In the genomic region with DNA sequence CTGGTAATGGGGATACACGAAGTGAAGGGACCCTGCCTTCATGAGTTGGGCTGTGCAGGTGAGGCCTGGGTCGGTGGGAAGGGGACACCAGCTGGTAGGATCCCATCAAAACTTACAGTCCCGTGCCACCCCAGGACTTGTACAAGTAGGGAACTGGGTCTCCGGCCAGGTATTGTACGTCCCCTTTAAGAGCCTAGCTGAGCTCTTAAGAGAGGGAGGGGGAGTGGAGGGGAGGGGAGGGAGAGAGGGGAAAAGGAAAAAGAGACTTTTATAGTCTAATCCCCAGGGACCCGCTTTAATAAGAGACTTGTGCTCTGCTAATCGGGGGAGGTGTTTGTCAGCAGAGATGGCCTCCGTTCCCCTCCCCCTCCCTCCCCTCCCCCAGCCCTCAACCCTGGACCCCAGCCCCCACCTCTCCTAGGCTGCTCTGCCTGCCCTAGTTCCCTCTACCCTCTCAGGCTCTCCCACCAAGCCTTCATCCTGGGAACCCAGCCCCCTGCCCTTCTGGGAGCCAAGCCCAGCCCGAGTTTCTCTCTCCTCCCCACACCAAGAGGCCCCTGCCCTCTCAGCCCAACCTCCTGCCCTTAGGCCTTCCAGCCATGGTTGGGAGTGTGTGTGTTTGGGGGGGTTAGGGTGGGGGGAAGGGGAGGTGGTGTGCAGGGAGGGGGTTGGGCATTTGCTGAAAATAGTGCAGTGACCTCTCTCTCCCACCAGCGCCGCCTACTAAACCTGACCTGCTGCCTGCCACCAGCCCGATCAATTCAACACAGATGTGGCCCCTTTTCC, we compare ENCODE assay signal across 8 cellular contexts. TPM values are rescaled to one million over a fixed set of nuclear protein-coding genes. Genes with fewer than 3 reads are reported as not detected.
DNase-seq lines count a peak whose midpoint lies in the region; ATAC-seq and TF ChIP-seq lines count a peak whose summit lies in the region.

No MANE protein-coding gene starts in this region.

- H3K27ac ChIP-seq in CD4-positive, CD25-positive, alpha-beta regulatory T cell (ENCODE audit: insufficient read depth, low read length, poor library complexity, severe bottlenecking), result peak overlapping the region; percentile 55
- peak overlapping the region; percentile 74 for H3K27ac ChIP-seq in mesodermal cell (ENCODE audit: low read depth, low read length, severe bottlenecking)

- H3K4me3 Mint-ChIP-seq in CD4-positive, CD25-positive, alpha-beta regulatory T cell, result peak overlapping the region; percentile 93 to 97 (median 94)

- TF ChIP-seq CTCF in mucosa of descending colon (IDR thresholded peaks at IDR 0.05), result no peak

- H3K9me3 ChIP-seq in CD4-positive, CD25-positive, alpha-beta regulatory T cell (ENCODE audit: control insufficient read depth in 2 of 2, low read length in 2 of 2), result no peaks in the 10 kb centered on the region
- no peaks in the 10 kb centered on the region for H3K9me3 ChIP-seq in mesodermal cell (ENCODE audit: control insufficient read depth, low read length)
- H3K9me3 ChIP-seq in mucosa of descending colon, result no peaks in the 10 kb centered on the region

- peaks cover 2% of the 10 kb centered on the region for H3K36me3 ChIP-seq in CD4-positive, CD25-positive, alpha-beta regulatory T cell (ENCODE audit: control insufficient read depth, insufficient read depth, low read length)
- peaks cover 46% of the 10 kb centered on the region for H3K36me3 ChIP-seq in mesodermal cell (ENCODE audit: control insufficient read depth, insufficient read depth, low read length)
- H3K36me3 ChIP-seq in mucosa of descending colon (ENCODE audit: low read depth), result no peaks in the 10 kb centered on the region

- no peak for ATAC-seq in CD4-positive, CD25-positive, alpha-beta regulatory T cell (ENCODE audit: low read depth in 2 of 2)
- no peak for ATAC-seq in mucosa of descending colon

- no peak for DNase-seq in CD4-positive, CD25-positive, alpha-beta regulatory T cell
- DNase-seq in NCI-H1092 (lab: John Stamatoyannopoulos, UW), result peak; percentile 19
- peak; percentile 48 for DNase-seq in astrocyte of the hippocampus (ENCODE audit: low read depth, low spot score)
- no peak for DNase-seq in dedifferentiated amniotic fluid mesenchymal stem cell (ENCODE audit: extremely low spot score)
- DNase-seq in mucosa of descending colon, result no peak
- no peak for DNase-seq in RPMI8226
- DNase-seq in stimulated activated naive CD4-positive, alpha-beta T cell treated with Interleukin-2 at 50 U/mL for 16 hours (lab: John Stamatoyannopoulos, UW), result no peak

- peaks cover 5% of the 10 kb centered on the region for H3K36me3 Mint-ChIP-seq in CD4-positive, CD25-positive, alpha-beta regulatory T cell

- H3K27me3 ChIP-seq in CD4-positive, CD25-positive, alpha-beta regulatory T cell (ENCODE audit: control insufficient read depth, insufficient read depth, low read length), result no peaks in the 10 kb centered on the region

- intact Hi-C loops in mucosa of descending colon (cut with DNase I, micrococcal nuclease), result loop anchor here in 1 of 2 donors (10.0 kb wide), 1 partner anchor 49 kb away; no protein-coding TSS in a partner anchor

- no peaks in the 10 kb centered on the region for H3K9me3 Mint-ChIP-seq in CD4-positive, CD25-positive, alpha-beta regulatory T cell

- H3K27me3 Mint-ChIP-seq in CD4-positive, CD25-positive, alpha-beta regulatory T cell, result peaks cover 3% of the 10 kb centered on the region

- H3K4me3 ChIP-seq in CD4-positive, CD25-positive, alpha-beta regulatory T cell (ENCODE audit: low read depth, low read length), result no peak overlapping the region
- H3K4me3 ChIP-seq in mesodermal cell (ENCODE audit: extremely low read depth, insufficient read depth, low read length, poor library complexity, severe bottlenecking), result peak overlapping the region; percentile 76
- H3K4me3 ChIP-seq in mucosa of descending colon, result no peak overlapping the region

- peaks cover 19% of the 10 kb centered on the region for H3K4me1 ChIP-seq in CD4-positive, CD25-positive, alpha-beta regulatory T cell (ENCODE audit: control insufficient read depth, insufficient read depth, low read length, poor library complexity, severe bottlenecking)
- H3K4me1 ChIP-seq in mesodermal cell (ENCODE audit: control insufficient read depth, insufficient read depth, low read length, poor library complexity, severe bottlenecking) (peaks cover 17% of the 10 kb centered on the region), mucosa of descending colon (ENCODE audit: low read depth) (peaks cover 9% of the 10 kb centered on the region)

- peak overlapping the region; percentile 77 to 88 (median 85) for H3K27ac Mint-ChIP-seq in CD4-positive, CD25-positive, alpha-beta regulatory T cell

- peaks cover 0 to 50% (median 25%) of the 10 kb centered on the region in 4 donors for H3K4me1 Mint-ChIP-seq in CD4-positive, CD25-positive, alpha-beta regulatory T cell

- 3 to 4% methylated on average over 5 to 7 of the region's 12 CpGs for WGBS in mesodermal cell (ENCODE audit: insufficient coverage in 2 of 2), 2 experiments

RNA-seq across cellular contexts. Expression of a gene that starts 2.6 kb away (rescaled TPM):
- total RNA-seq in CD4-positive, CD25-positive, alpha-beta regulatory T cell, result 7.4 TPM
- polyA plus RNA-seq in CD4-positive, CD25-positive, alpha-beta regulatory T cell, result 1 to 10 TPM in 1 of 4 donors, under 1 TPM in 3; 0.56 to 1.2 (median 0.66) TPM
- 22.8 TPM for polyA plus RNA-seq in mesodermal cell (2013, experiment 1 of 2)
- 20.3 TPM for polyA plus RNA-seq in mesodermal cell (2013, experiment 2 of 2)
- 10 to 100 TPM in 1 of 3 donors, 1 to 10 TPM in 2; 1.0 to 13.8 (median 2.8) TPM for total RNA-seq in mucosa of descending colon

RNA-seq across cellular contexts. Expression of a gene that starts 16.7 kb away (rescaled TPM):
- total RNA-seq in CD4-positive, CD25-positive, alpha-beta regulatory T cell, result 46.4 TPM
- 100 to 1,000 TPM; 145 to 205 (median 180) TPM for polyA plus RNA-seq in CD4-positive, CD25-positive, alpha-beta regulatory T cell
- 883 TPM for polyA plus RNA-seq in mesodermal cell (2013, experiment 1 of 2)
- polyA plus RNA-seq in mesodermal cell (2013, experiment 2 of 2), result 779 TPM
- 1,000 to 10,000 TPM in 2 of 3 donors, 100 to 1,000 TPM in 1; 992 to 1,177 (median 1,016) TPM for total RNA-seq in mucosa of descending colon

RNA-seq across cellular contexts. Expression of a gene that starts 25.4 kb away (rescaled TPM):
- total RNA-seq in CD4-positive, CD25-positive, alpha-beta regulatory T cell, result 10.1 TPM
- polyA plus RNA-seq in CD4-positive, CD25-positive, alpha-beta regulatory T cell, result 1 to 10 TPM in 3 of 4 donors, under 1 TPM in 1; 0.94 to 1.6 (median 1.4) TPM
- 1.0 TPM for polyA plus RNA-seq in mesodermal cell (2013, experiment 1 of 2)
- 3.6 TPM for polyA plus RNA-seq in mesodermal cell (2013, experiment 2 of 2)
- total RNA-seq in mucosa of descending colon, result 10 to 100 TPM; 21.5 to 48.1 (median 35.8) TPM

RNA-seq across cellular contexts. Expression of a gene that starts 29.7 kb away (rescaled TPM):
- total RNA-seq in CD4-positive, CD25-positive, alpha-beta regulatory T cell, result 60.1 TPM
- 100 to 1,000 TPM in 3 of 4 donors, 10 to 100 TPM in 1; 83.6 to 128 (median 112) TPM for polyA plus RNA-seq in CD4-positive, CD25-positive, alpha-beta regulatory T cell
- polyA plus RNA-seq in mesodermal cell (2013, experiment 1 of 2), result 80.5 TPM
- polyA plus RNA-seq in mesodermal cell (2013, experiment 2 of 2), result 77.1 TPM
- total RNA-seq in mucosa of descending colon, result 100 to 1,000 TPM; 201 to 285 (median 241) TPM

RNA-seq across cellular contexts. Expression of a gene that starts 37.9 kb away (rescaled TPM):
- 0.76 TPM for total RNA-seq in CD4-positive, CD25-positive, alpha-beta regulatory T cell
- polyA plus RNA-seq in CD4-positive, CD25-positive, alpha-beta regulatory T cell, result under 1 TPM in 1 of 4 donors, not detected in 3; 0.29 TPM
- 41.9 TPM for polyA plus RNA-seq in mesodermal cell (2013, experiment 1 of 2)
- 33.4 TPM for polyA plus RNA-seq in mesodermal cell (2013, experiment 2 of 2)
- total RNA-seq in mucosa of descending colon, result 100 to 1,000 TPM in 1 of 3 donors, 10 to 100 TPM in 2; 16.5 to 449 (median 46.0) TPM

Comparison
In these comparisons a context has a peak if more than half of its experiments do, and no peak if none do; other contexts are left out.
1. DNase-seq: peak in NCI-H1092 (single experiment) and astrocyte of the hippocampus (single experiment); none in CD4-positive, CD25-positive, alpha-beta regulatory T cell (0 of 3), dedifferentiated amniotic fluid mesenchymal stem cell (single experiment), mucosa of descending colon (0 of 3), RPMI8226 (single experiment) and stimulated activated naive CD4-positive, alpha-beta T cell treated with Interleukin-2 at 50 U/mL for 16 hours (single experiment).
2. RNA of a gene that starts 16.7 kb away (total RNA-seq): 992 to 1,177 TPM in mucosa of descending colon; 46.4 TPM in CD4-positive, CD25-positive, alpha-beta regulatory T cell (single experiment); every median in the first group is over 10 times any median in the second.